ENCODE assay signal across 12 cellular contexts in genomic region chr10:74047871-74048270, GRCh38. TPM values are rescaled to one million over a fixed set of nuclear protein-coding genes. Genes with fewer than 3 reads are reported as not detected.
DNase-seq lines count a peak whose midpoint lies in the region; ATAC-seq, FAIRE-seq and TF ChIP-seq lines count a peak whose summit lies in the region.
"Had no signal": no experiment of that assay in that cellular context is flagged by ENCODE, and none has a peak within 500 bp of the region (broad histone marks: within the 10 kb centered on the region; RNA-seq: fewer than 3 reads in every experiment).

No MANE protein-coding gene starts in this region.

- H3K27me3 ChIP-seq in RWPE2 (ENCODE audit: insufficient read depth, poor library complexity, severe bottlenecking) = no peaks in the 10 kb centered on the region
- H3K27me3 ChIP-seq in left ventricle myocardium inferior (ENCODE audit: low read depth) = no peaks in the 10 kb centered on the region
- no peaks in the 10 kb centered on the region for H3K27me3 ChIP-seq in aorta (ENCODE audit: control insufficient read depth in 1 of 2, insufficient read depth in 2 of 2, low read length in 1 of 2)
- H3K27me3 ChIP-seq: BE2C had no signal

- peak; percentile 33 for ATAC-seq in Right ventricle myocardium superior (ENCODE audit: poor library complexity)
- peak; percentile 80 for ATAC-seq in RWPE2 (ENCODE audit: low read depth)
- peak; percentile 46 for ATAC-seq in aorta (ENCODE audit: low FRiP score)

- TF ChIP-seq CTCF in RWPE2 (IDR thresholded peaks at IDR 0.05; ENCODE audit: poor library complexity, severe bottlenecking) = no peak
- no peak for TF ChIP-seq CTCF in left ventricle myocardium inferior (IDR thresholded peaks at IDR 0.05; ENCODE audit: borderline replicate concordance)

- H3K27ac ChIP-seq in RWPE2 (ENCODE audit: poor library complexity, severe bottlenecking) (peak overlapping the region; percentile 6), left ventricle myocardium inferior (replicated peaks) (peak overlapping the region; percentile 85), aorta (ENCODE audit: low read depth in 1 of 2, low read length in 2 of 2) (no peak overlapping the region)

- FAIRE-seq in RCC 7860 (lab: Jason Lieb, UNC) = no peak
- FAIRE-seq: GM18507 had no signal

- H3K9me3 ChIP-seq in RWPE2 (ENCODE audit: severe bottlenecking) (no peaks in the 10 kb centered on the region), left ventricle myocardium inferior (replicated peaks) (no peaks in the 10 kb centered on the region), aorta (ENCODE audit: control insufficient read depth, low read length) (no peaks in the 10 kb centered on the region)
- H3K9me3 ChIP-seq: BE2C, HAP-1 had no signal

- 63 to 66% methylated on average over 3 of the region's 3 CpGs for WGBS in aorta, 2 donors

- intact Hi-C loops in Right ventricle myocardium superior (cut with DNase I) = no loop called here
- intact Hi-C loops in cardiac septum (cut with DNase I) = no loop called here
- intact Hi-C loops in left ventricle myocardium inferior (cut with micrococcal nuclease) = no loop called here
- intact Hi-C loops in aorta (cut with DNase I) = no loop called here

- H3K4me3 ChIP-seq in RWPE2 (ENCODE audit: severe bottlenecking) (no peak overlapping the region), left ventricle myocardium inferior (no peak overlapping the region), aorta (ENCODE audit: low read length in 2 of 2) (no peak overlapping the region)
- H3K4me3 ChIP-seq: HAP-1 had no signal

- H3K36me3 ChIP-seq in RWPE2 (ENCODE audit: low read depth) (peaks cover 33% of the 10 kb centered on the region), left ventricle myocardium inferior (peaks cover 34% of the 10 kb centered on the region), aorta (ENCODE audit: control insufficient read depth in 1 of 2, insufficient read depth in 2 of 2, low read length in 1 of 2) (peaks cover 0 to 2% of the 10 kb centered on the region in 2 donors)

- no peak for DNase-seq in Right ventricle myocardium superior
- DNase-seq in cardiac septum (ENCODE audit: low spot score) = no peak
- no peak for DNase-seq in RWPE2 (ENCODE audit: low spot score)
- no peak for DNase-seq in left ventricle myocardium inferior
- no peak for DNase-seq in aorta
- DNase-seq in RCC 7860 (ENCODE audit: low spot score) = no peak
- no peak for DNase-seq in NCI-H2029 (lab: John Stamatoyannopoulos, UW)
- no peak for DNase-seq in dermis blood vessel endothelial cell
- DNase-seq: BE2C, T-helper 1 cell had no signal

- peaks cover 11% of the 10 kb centered on the region for H3K4me1 ChIP-seq in RWPE2 (ENCODE audit: insufficient read depth, poor library complexity, severe bottlenecking)
- H3K4me1 ChIP-seq in left ventricle myocardium inferior = peaks cover 97% of the 10 kb centered on the region
- peaks cover 6 to 10% of the 10 kb centered on the region in 2 donors for H3K4me1 ChIP-seq in aorta (ENCODE audit: control insufficient read depth in 1 of 2, insufficient read depth in 2 of 2, low read length in 2 of 2)
- H3K4me1 ChIP-seq: BE2C had no signal

RNA-seq across cellular contexts. Expression of gene VCL, which starts 50.0 kb away (rescaled TPM):
- total RNA-seq in Right ventricle myocardium superior (194 TPM), cardiac septum (284 TPM), left ventricle myocardium inferior (227 TPM), aorta (100 to 1,000 TPM; 312 to 499 TPM), dermis blood vessel endothelial cell (107 and 163 TPM in 2 replicates)
- 100 to 1,000 TPM in 1 of 2 donors, 10 to 100 TPM in 1; 31.6 to 147 TPM for polyA plus RNA-seq in aorta

Comparison
In these comparisons a context has a peak if more than half of its experiments do, and no peak if none do; other contexts are left out.
1. H3K27ac ChIP-seq: peak in RWPE2 (single experiment) and left ventricle myocardium inferior (single experiment); none in aorta (0 of 2).
2. Peak in every context shown above with its lines, with median percentiles within 50 percentile points of each other: ATAC-seq.